In genomic region chr12:25195056-25195971, GRCh38 we compare ENCODE assay signal across 1 cellular context.
TF ChIP-seq lines count a peak whose summit lies in the region.

A gene with protein sequence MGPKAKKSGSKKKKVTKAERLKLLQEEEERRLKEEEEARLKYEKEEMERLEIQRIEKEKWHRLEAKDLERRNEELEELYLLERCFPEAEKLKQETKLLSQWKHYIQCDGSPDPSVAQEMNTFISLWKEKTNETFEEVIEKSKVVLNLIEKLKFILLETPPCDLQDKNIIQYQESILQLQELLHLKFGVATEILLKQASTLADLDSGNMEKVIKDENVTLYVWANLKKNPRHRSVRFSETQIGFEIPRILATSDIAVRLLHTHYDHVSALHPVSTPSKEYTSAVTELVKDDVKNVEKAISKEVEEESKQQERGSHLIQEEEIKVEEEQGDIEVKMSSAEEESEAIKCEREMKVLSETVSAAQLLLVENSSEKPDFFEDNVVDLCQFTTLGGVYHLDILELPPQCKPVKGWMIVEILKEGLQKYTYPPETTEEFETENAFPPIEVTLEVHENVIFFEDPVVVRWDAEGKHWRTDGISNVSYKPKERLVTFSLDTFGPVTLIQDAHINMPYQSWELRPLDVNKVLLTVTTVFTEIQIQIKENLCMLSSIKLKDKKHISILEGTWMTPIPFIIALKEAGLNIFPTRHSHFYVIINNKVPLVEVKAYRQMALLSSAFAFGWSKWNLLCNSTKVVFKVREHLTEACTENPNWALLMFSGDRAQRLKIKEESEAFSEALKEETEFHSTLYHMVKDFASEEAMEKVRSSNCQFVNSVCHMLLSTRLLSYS (minus strand): TSS chr12:25195160. CDS start chr12:25195078, 82 bp downstream.
Gene ETFRF1 (plus strand): TSS chr12:25195237. CDS start chr12:25203957, 8,720 bp downstream.

TF ChIP-seq in K562, 482 proteins besides CTCF, POLR2A, EP300 and RAD21 (continued from another document and continues in another):
- TF ChIP-seq, protein P1, sequence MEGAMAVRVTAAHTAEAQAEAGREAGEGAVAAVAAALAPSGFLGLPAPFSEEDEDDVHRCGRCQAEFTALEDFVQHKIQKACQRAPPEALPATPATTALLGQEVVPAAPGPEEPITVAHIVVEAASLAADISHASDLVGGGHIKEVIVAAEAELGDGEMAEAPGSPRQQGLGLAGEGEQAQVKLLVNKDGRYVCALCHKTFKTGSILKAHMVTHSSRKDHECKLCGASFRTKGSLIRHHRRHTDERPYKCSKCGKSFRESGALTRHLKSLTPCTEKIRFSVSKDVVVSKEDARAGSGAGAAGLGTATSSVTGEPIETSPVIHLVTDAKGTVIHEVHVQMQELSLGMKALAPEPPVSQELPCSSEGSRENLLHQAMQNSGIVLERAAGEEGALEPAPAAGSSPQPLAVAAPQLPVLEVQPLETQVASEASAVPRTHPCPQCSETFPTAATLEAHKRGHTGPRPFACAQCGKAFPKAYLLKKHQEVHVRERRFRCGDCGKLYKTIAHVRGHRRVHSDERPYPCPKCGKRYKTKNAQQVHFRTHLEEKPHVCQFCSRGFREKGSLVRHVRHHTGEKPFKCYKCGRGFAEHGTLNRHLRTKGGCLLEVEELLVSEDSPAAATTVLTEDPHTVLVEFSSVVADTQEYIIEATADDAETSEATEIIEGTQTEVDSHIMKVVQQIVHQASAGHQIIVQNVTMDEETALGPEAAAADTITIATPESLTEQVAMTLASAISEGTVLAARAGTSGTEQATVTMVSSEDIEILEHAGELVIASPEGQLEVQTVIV (CRISPR knock-in tag; IDR thresholded peaks at IDR 0.05; ENCODE audit: borderline replicate concordance), result peak; percentile 95
- TF ChIP-seq NBN (IDR thresholded peaks at IDR 0.05; ENCODE audit: low read depth) (peak; percentile 85), FIP1L1 (IDR thresholded peaks at IDR 0.05; ENCODE audit: low read depth, low read length, poor library complexity, severe bottlenecking) (no peak), EGR1 (conservative IDR thresholded peaks at IDR 0.05) (peak; percentile 52; the same call in 1 of the 2 replicates), ATF1 (CRISPR knock-in tag; IDR thresholded peaks at IDR 0.05) (no peak), ATF1 (tag; IDR thresholded peaks at IDR 0.05) (peak; percentile 69), MAZ (CRISPR knock-in tag; conservative IDR thresholded peaks at IDR 0.05 in 1 of 2, IDR thresholded peaks at IDR 0.05 in 1 of 2) (peak; percentile 48 to 52; a peak in 2 of 4 replicates), POLR2B (IDR thresholded peaks at IDR 0.05; ENCODE audit: low read depth, partially characterized antibody) (peak; percentile 92), ESRRA (IDR thresholded peaks at IDR 0.05; ENCODE audit: borderline replicate concordance, low read depth) (peak; percentile 60; the same call in 1 of the 2 replicates), MAX (CRISPR knock-in tag; IDR thresholded peaks at IDR 0.05) (0 out of 2 replicates have a peak, but pooled peaks have one; percentile 31), TAF1 (IDR thresholded peaks at IDR 0.05; ENCODE audit: control insufficient read depth, extremely low read depth, insufficient read depth, low read length, severe bottlenecking) (peak; percentile 91), ATF7 (IDR thresholded peaks at IDR 0.05) (peak; percentile 59), HEY1 (CRISPR knock-in tag; IDR thresholded peaks at IDR 0.05; ENCODE audit: borderline replicate concordance) (no peak), SP1 (CRISPR knock-in tag; IDR thresholded peaks at IDR 0.05) (peak; percentile 61; the same call in 1 of the 2 replicates), CCNT2 (IDR thresholded peaks at IDR 0.05; ENCODE audit: borderline replicate concordance, extremely low read depth, insufficient read length, low read depth, low read length) (peak; percentile 53), BCOR (IDR thresholded peaks at IDR 0.05) (peak; percentile 58; the same call in 1 of the 2 replicates), ZBTB2 (IDR thresholded peaks at IDR 0.05) (no peak), LCOR (CRISPR knock-in tag; IDR thresholded peaks at IDR 0.05) (0 out of 2 replicates have a peak, but pooled peaks have one; percentile 43), NFIX (CRISPR knock-in tag; IDR thresholded peaks at IDR 0.05; ENCODE audit: low read depth) (no peak), C11orf30 (IDR thresholded peaks at IDR 0.05; ENCODE audit: low read depth) (0 out of 2 replicates have a peak, but pooled peaks have one; percentile 31), RBBP5 (IDR thresholded peaks at IDR 0.05; ENCODE audit: borderline replicate concordance, insufficient read depth, low read length, poor library complexity, severe bottlenecking) (peak; percentile 77), HNRNPLL (IDR thresholded peaks at IDR 0.05; ENCODE audit: low read depth, low read length, poor library complexity, severe bottlenecking) (peak; percentile 96), SUPT5H (IDR thresholded peaks at IDR 0.05) (peak; percentile 97), MGA (IDR thresholded peaks at IDR 0.05) (peak; percentile 75), ATF3 (IDR thresholded peaks at IDR 0.05) (no peak), ATF3 (CRISPR knock-in tag; conservative IDR thresholded peaks at IDR 0.05) (0 out of 2 replicates have a peak, but pooled peaks have one; percentile 33), RB1 (IDR thresholded peaks at IDR 0.05; ENCODE audit: low read depth) (peak; percentile 43), CREB1 (IDR thresholded peaks at IDR 0.05) (peak; percentile 55; the same call in 1 of the 2 replicates), CREB1 (CRISPR knock-in tag; IDR thresholded peaks at IDR 0.05) (0 out of 2 replicates have a peak, but pooled peaks have one; percentile 48), YY1 (IDR thresholded peaks at IDR 0.05; ENCODE audit: borderline replicate concordance in 1 of 3, control insufficient read depth in 1 of 3, extremely low read depth in 1 of 3, insufficient read depth in 3 of 3, insufficient read length in 1 of 3, insufficient replicate concordance in 2 of 3, low read depth in 1 of 3, low read length in 2 of 3) (peak in 2 of 3 experiments; percentile 9 to 17)
- TF ChIP-seq, protein P2, sequence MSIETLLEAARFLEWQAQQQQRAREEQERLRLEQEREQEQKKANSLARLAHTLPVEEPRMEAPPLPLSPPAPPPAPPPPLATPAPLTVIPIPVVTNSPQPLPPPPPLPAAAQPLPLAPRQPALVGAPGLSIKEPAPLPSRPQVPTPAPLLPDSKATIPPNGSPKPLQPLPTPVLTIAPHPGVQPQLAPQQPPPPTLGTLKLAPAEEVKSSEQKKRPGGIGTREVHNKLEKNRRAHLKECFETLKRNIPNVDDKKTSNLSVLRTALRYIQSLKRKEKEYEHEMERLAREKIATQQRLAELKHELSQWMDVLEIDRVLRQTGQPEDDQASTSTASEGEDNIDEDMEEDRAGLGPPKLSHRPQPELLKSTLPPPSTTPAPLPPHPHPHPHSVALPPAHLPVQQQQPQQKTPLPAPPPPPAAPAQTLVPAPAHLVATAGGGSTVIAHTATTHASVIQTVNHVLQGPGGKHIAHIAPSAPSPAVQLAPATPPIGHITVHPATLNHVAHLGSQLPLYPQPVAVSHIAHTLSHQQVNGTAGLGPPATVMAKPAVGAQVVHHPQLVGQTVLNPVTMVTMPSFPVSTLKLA (conservative IDR thresholded peaks at IDR 0.05), result peak; percentile 66 to 77
- TF ChIP-seq, protein P3, sequence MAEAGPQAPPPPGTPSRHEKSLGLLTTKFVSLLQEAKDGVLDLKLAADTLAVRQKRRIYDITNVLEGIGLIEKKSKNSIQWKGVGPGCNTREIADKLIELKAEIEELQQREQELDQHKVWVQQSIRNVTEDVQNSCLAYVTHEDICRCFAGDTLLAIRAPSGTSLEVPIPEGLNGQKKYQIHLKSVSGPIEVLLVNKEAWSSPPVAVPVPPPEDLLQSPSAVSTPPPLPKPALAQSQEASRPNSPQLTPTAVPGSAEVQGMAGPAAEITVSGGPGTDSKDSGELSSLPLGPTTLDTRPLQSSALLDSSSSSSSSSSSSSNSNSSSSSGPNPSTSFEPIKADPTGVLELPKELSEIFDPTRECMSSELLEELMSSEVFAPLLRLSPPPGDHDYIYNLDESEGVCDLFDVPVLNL (CRISPR knock-in tag; IDR thresholded peaks at IDR 0.05; ENCODE audit: low read depth), result no peak
